ENCODE assay signal across 9 cellular contexts in the genomic region with DNA sequence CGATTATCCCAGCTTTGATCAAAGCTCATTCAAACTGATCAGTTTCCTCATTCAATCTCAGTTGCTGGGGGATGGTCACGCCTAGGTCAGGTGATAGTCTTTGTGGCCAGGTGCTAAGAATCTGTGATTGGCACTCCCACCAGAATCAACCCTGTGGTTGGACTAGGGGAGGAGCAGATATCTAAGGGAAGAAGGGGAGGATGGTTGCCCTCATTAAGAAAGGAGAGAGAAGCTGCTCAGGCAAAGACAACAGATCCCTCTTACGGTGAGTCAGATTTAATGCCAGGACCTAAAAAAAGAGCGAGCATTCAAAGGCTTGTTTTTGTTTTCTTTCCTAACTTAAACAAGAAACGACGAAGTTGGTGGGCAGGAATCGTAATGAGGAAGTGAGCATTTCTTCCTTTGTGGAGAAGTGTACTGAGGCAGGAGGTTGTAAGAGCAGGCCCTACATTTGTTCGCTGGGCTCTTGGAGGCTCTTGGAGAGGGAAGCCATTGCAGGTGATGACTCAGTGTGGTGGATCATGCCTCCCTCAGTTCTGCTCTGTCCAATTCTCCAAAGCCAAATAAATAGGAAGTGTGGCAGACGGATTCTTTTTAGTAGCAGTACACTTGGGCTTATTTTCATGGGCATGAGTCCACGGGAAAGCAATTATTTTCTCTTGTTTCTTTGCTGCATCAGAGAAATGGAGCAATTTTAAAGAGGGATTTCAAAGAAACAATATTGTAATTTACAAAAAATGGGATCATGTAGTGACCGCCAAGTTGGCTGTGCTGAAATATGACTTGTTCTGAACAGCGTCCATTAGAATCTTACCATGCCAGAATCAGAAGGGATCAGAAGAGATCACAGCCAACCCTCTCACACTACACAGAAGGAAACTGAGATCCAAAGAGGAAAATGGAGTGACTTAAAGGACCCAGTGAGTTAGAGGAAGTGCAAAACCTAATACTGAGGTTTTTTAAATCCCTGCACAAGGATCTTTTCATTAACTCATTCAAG. TPM values are rescaled to one million over a fixed set of nuclear protein-coding genes. Genes with fewer than 3 reads are reported as not detected.
A peak's percentile ranks its signal among the peaks of the same experiment; 100 is the strongest.
DNase-seq lines count a peak whose midpoint lies in the region; ATAC-seq and TF ChIP-seq lines count a peak whose summit lies in the region.
"Had no signal": no experiment of that assay in that cellular context is flagged by ENCODE, and none has a peak within 500 bp of the region (broad histone marks: within the 10 kb centered on the region; RNA-seq: fewer than 3 reads in every experiment).

No MANE protein-coding gene starts in this region.

- POLR2A ChIA-PET in BJ (lab: Charles Lee) = no interaction called here

- peaks cover 2% of the 10 kb centered on the region; the same call in 1 of the 2 replicates for H3K27me3 ChIP-seq in BJ (ENCODE audit: control insufficient read depth, insufficient read depth, low read length)
- H3K27me3 ChIP-seq: heart right ventricle had no signal

- H3K4me3 ChIP-seq in BJ (ENCODE audit: low read depth, low read length) (no peak overlapping the region), NB4 (ENCODE audit: low read depth, low read length) (no peak overlapping the region)
- H3K4me3 ChIP-seq: heart right ventricle had no signal

- H3K4me1 Mint-ChIP-seq in dendritic cell treated with granulocyte-macrophage colony-stimulating factor and Interleukin-4, amounts not matched to agents 40 ng/mL and 50 ng/mL, for 4 days (ENCODE audit: low read depth) = peaks cover 36% of the 10 kb centered on the region
- peaks cover 44 to 57% of the 10 kb centered on the region in 2 donors for H3K4me1 Mint-ChIP-seq in natural killer cell

- H3K4me3 Mint-ChIP-seq in dendritic cell treated with granulocyte-macrophage colony-stimulating factor and Interleukin-4, amounts not matched to agents 40 ng/mL and 50 ng/mL, for 4 days = peak overlapping the region; percentile 15
- peak overlapping the region; percentile 62 for H3K4me3 Mint-ChIP-seq in natural killer cell

- peaks cover 13% of the 10 kb centered on the region for H3K27me3 Mint-ChIP-seq in dendritic cell treated with granulocyte-macrophage colony-stimulating factor and Interleukin-4, amounts not matched to agents 40 ng/mL and 50 ng/mL, for 4 days
- no peaks in the 10 kb centered on the region for H3K27me3 Mint-ChIP-seq in natural killer cell (ENCODE audit: low read depth in 2 of 2)

- H3K36me3 ChIP-seq in BJ (ENCODE audit: control insufficient read depth, insufficient read depth, low read length) = no peaks in the 10 kb centered on the region
- H3K36me3 ChIP-seq: heart right ventricle had no signal

- no peaks in the 10 kb centered on the region for H3K36me3 Mint-ChIP-seq in dendritic cell treated with granulocyte-macrophage colony-stimulating factor and Interleukin-4, amounts not matched to agents 40 ng/mL and 50 ng/mL, for 4 days (ENCODE audit: low read depth)
- H3K36me3 Mint-ChIP-seq in natural killer cell = no peaks in the 10 kb centered on the region

- intact Hi-C loops in dendritic cell treated with granulocyte-macrophage colony-stimulating factor and Interleukin-4, amounts not matched to agents 40 ng/mL and 50 ng/mL, for 4 days (cut with micrococcal nuclease) = loop anchor here (5.0 kb wide), 1 partner anchor 49 kb away; no protein-coding TSS in a partner anchor
- intact Hi-C loops in natural killer cell (cut with micrococcal nuclease) = no loop called here

- DNase-seq in BJ (ENCODE audit: low read depth) (peak; percentile 61), NB4 (ENCODE audit: low read depth) (peak; percentile 68), natural killer cell (no peak), DMS79 (lab: John Stamatoyannopoulos, UW) (no peak), activated gamma-delta T cell (lab: John Stamatoyannopoulos, UW) (no peak), 8988T (no peak)
- no peak for DNase-seq in activated CD4-positive, alpha-beta T cell treated with anti-CD3 and anti-CD28 coated beads, Interleukin-2, amount 50 U/mL, for 1 hour
- DNase-seq: heart right ventricle had no signal

- no peak for TF ChIP-seq CTCF in BJ (IDR thresholded peaks at IDR 0.05; ENCODE audit: insufficient read depth, low read depth, low read length)
- TF ChIP-seq CTCF in NB4 (IDR thresholded peaks at IDR 0.05; ENCODE audit: low read depth, low read length) = no peak
- no peak for TF ChIP-seq CTCF in natural killer cell (IDR thresholded peaks at IDR 0.05)

- H3K9me3 Mint-ChIP-seq in dendritic cell treated with granulocyte-macrophage colony-stimulating factor and Interleukin-4, amounts not matched to agents 40 ng/mL and 50 ng/mL, for 4 days = no peaks in the 10 kb centered on the region
- no peaks in the 10 kb centered on the region for H3K9me3 Mint-ChIP-seq in natural killer cell

- peak overlapping the region; percentile 83 for H3K27ac Mint-ChIP-seq in dendritic cell treated with granulocyte-macrophage colony-stimulating factor and Interleukin-4, amounts not matched to agents 40 ng/mL and 50 ng/mL, for 4 days
- H3K27ac Mint-ChIP-seq in natural killer cell = peak overlapping the region; percentile 37 to 62

- peak in 2 of 3 donors; percentile 46 to 47 for ATAC-seq in natural killer cell

- CTCF ChIA-PET in BJ (lab: Yijun Ruan, JAX) = interaction anchor here (1.6 kb wide), 1 partner anchor 11 kb away, joined by 4 read pairs; no protein-coding TSS in a partner anchor

- no peak for TF ChIP-seq POLR2A in NB4 (IDR thresholded peaks at IDR 0.05; ENCODE audit: extremely low read depth, insufficient read length)

RNA-seq across cellular contexts. Expression of a gene that starts 18.7 kb away (rescaled TPM):
- polyA plus RNA-seq in BJ (2011; rRNA removed) = 73.5 and 97.7 TPM in 2 replicates
- polyA minus RNA-seq in BJ (2011; rRNA and poly(A)+ RNA removed) = 185 and 220 TPM in 2 replicates
- total RNA-seq in natural killer cell = 100 to 1,000 TPM in 2 of 3 donors, 10 to 100 TPM in 1; 78.0 to 120 (median 113) TPM

Comparison
In these comparisons a context has a peak if more than half of its experiments do, and no peak if none do; other contexts are left out.
1. DNase-seq: peak in BJ (single experiment) and NB4 (single experiment); none in natural killer cell (single experiment), activated CD4-positive, alpha-beta T cell treated with anti-CD3 and anti-CD28 coated beads, Interleukin-2, amount 50 U/mL, for 1 hour (single experiment), DMS79 (single experiment), activated gamma-delta T cell (single experiment) and 8988T (single experiment).